1 cellular context compared by ENCODE assay signal in the genomic region with DNA sequence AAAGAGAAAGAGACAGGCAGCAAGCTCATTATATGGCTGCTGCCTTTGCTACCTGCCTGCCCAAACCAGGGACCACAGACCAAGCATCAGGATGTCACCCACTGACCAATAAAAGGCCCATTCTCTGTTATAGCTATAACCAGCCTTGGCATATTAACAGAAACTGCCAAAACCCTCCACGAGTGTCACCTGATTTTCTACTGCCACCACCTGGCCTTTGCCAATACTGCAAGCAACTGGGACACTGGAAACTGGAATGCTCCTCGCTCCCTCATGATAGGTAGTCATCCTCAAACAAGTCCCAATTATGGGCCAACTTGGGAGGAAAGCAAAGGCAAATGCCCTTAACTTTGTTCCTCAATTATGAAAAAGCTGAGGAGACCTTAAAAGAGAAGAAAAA.
TF ChIP-seq lines count a peak whose summit lies in the region.

No MANE protein-coding gene starts in this region.

TF ChIP-seq in GM23338, 12 proteins besides CTCF, POLR2A, EP300 and RAD21 (continued from another document):
- TF ChIP-seq, protein P1, sequence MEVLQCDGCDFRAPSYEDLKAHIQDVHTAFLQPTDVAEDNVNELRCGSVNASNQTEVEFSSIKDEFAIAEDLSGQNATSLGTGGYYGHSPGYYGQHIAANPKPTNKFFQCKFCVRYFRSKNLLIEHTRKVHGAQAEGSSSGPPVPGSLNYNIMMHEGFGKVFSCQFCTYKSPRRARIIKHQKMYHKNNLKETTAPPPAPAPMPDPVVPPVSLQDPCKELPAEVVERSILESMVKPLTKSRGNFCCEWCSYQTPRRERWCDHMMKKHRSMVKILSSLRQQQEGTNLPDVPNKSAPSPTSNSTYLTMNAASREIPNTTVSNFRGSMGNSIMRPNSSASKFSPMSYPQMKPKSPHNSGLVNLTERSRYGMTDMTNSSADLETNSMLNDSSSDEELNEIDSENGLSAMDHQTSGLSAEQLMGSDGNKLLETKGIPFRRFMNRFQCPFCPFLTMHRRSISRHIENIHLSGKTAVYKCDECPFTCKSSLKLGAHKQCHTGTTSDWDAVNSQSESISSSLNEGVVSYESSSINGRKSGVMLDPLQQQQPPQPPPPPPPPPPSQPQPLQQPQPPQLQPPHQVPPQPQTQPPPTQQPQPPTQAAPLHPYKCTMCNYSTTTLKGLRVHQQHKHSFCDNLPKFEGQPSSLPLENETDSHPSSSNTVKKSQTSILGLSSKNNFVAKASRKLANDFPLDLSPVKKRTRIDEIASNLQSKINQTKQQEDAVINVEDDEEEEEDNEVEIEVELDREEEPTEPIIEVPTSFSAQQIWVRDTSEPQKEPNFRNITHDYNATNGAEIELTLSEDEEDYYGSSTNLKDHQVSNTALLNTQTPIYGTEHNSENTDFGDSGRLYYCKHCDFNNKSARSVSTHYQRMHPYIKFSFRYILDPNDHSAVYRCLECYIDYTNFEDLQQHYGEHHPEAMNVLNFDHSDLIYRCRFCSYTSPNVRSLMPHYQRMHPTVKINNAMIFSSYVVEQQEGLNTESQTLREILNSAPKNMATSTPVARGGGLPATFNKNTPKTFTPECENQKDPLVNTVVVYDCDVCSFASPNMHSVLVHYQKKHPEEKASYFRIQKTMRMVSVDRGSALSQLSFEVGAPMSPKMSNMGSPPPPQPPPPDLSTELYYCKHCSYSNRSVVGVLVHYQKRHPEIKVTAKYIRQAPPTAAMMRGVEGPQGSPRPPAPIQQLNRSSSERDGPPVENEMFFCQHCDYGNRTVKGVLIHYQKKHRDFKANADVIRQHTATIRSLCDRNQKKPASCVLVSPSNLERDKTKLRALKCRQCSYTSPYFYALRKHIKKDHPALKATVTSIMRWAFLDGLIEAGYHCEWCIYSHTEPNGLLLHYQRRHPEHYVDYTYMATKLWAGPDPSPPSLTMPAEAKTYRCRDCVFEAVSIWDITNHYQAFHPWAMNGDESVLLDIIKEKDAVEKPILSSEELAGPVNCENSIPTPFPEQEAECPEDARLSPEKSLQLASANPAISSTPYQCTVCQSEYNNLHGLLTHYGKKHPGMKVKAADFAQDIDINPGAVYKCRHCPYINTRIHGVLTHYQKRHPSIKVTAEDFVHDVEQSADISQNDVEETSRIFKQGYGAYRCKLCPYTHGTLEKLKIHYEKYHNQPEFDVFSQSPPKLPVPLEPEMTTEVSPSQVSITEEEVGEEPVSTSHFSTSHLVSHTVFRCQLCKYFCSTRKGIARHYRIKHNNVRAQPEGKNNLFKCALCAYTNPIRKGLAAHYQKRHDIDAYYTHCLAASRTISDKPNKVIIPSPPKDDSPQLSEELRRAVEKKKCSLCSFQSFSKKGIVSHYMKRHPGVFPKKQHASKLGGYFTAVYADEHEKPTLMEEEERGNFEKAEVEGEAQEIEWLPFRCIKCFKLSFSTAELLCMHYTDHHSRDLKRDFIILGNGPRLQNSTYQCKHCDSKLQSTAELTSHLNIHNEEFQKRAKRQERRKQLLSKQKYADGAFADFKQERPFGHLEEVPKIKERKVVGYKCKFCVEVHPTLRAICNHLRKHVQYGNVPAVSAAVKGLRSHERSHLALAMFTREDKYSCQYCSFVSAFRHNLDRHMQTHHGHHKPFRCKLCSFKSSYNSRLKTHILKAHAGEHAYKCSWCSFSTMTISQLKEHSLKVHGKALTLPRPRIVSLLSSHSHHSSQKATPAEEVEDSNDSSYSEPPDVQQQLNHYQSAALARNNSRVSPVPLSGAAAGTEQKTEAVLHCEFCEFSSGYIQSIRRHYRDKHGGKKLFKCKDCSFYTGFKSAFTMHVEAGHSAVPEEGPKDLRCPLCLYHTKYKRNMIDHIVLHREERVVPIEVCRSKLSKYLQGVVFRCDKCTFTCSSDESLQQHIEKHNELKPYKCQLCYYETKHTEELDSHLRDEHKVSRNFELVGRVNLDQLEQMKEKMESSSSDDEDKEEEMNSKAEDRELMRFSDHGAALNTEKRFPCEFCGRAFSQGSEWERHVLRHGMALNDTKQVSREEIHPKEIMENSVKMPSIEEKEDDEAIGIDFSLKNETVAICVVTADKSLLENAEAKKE (CRISPR knock-in tag; IDR thresholded peaks at IDR 0.05) = no peak
- no peak for TF ChIP-seq ZNF114 (CRISPR knock-in tag; IDR thresholded peaks at IDR 0.05)
- TF ChIP-seq EZH2phosphoT487 (IDR thresholded peaks at IDR 0.05; ENCODE audit: unreplicated experiment) = no peak
